Comparison of ENCODE assay signal across 24 cellular contexts in the genomic region with DNA sequence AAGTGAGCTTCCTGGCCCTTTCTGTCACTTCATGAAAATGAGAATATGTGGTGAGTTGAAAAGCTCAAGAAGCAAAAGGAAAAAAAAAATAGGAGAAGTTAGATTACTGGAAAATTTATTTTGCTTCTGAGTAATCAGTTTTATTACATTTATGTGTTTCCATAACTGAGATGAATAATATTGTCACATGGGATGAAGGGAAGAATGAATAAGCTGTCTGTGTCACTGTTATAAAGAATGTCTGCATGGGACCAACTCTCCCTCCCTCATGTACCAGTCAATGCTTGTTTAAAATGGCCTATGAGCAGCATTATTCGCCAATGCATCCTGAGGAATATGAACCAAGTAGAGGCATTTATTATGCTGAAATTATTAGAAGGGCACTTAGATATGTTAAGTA.
A peak's percentile ranks its signal among the peaks of the same experiment; 100 is the strongest.
DNase-seq lines count a peak whose midpoint lies in the region.
"Had no signal": no experiment of that assay in that cellular context is flagged by ENCODE, and none has a peak within 500 bp of the region (broad histone marks: within the 10 kb centered on the region; RNA-seq: fewer than 3 reads in every experiment).

No MANE protein-coding gene starts in this region.

- H3K9me3 ChIP-seq in skeletal muscle satellite cell (replicated peaks; ENCODE audit: low read length) (no peaks in the 10 kb centered on the region), neuronal stem cell (replicated peaks in 1 of 2; ENCODE audit: control insufficient read depth in 2 of 2, insufficient read depth in 1 of 2, low read depth in 1 of 2, low read length in 2 of 2) (no peaks in the 10 kb centered on the region)
- H3K9me3 ChIP-seq: BLaER1 treated with 17β-estradiol and CSF1 and Interleukin-3, amounts not matched to agents 10 nM and 100 nM; body of pancreas; spleen; uterus had no signal

- H3K23ac ChIP-seq in neuronal stem cell (ENCODE audit: low read depth, low read length, poor library complexity) = no peak overlapping the region

- H3K27ac ChIP-seq in neuronal stem cell (replicated peaks; ENCODE audit: low read length) = no peak overlapping the region
- H3K27ac ChIP-seq: BLaER1 treated with 17β-estradiol and CSF1 and Interleukin-3, amounts not matched to agents 10 nM and 100 nM; body of pancreas; neural progenitor cell; spleen; uterus had no signal

- no peak overlapping the region for H3K14ac ChIP-seq in neuronal stem cell (ENCODE audit: low read length)

- H3K79me1 ChIP-seq in neuronal stem cell (ENCODE audit: low read depth, low read length) = no peaks in the 10 kb centered on the region

- no peak overlapping the region for H2BK12ac ChIP-seq in neuronal stem cell (ENCODE audit: low read length)

- no peak overlapping the region for H3K4ac ChIP-seq in neuronal stem cell (ENCODE audit: low read length)

- H2AFZ ChIP-seq in neuronal stem cell (ENCODE audit: low read length) = no peak overlapping the region
- H2AFZ ChIP-seq: neural progenitor cell had no signal

- no CpG with 5 or more reads among the region's 1 CpG for WGBS in neuronal stem cell (ENCODE audit: extremely low coverage in 2 of 2, insufficient read length in 2 of 2, insufficient replicate concordance in 1 of 2), 2 donors

- no peak overlapping the region for H2AK5ac ChIP-seq in neuronal stem cell (ENCODE audit: low read depth, low read length)

- H3K27me3 ChIP-seq in skeletal muscle satellite cell (ENCODE audit: control insufficient read depth, insufficient read depth, low read length) (no peaks in the 10 kb centered on the region), neuronal stem cell (ENCODE audit: control insufficient read depth in 3 of 3, insufficient read depth in 3 of 3, low read depth in 1 of 3, low read length in 3 of 3) (no peaks in the 10 kb centered on the region)
- H3K27me3 ChIP-seq: BLaER1 treated with 17β-estradiol and CSF1 and Interleukin-3, amounts not matched to agents 10 nM and 100 nM; body of pancreas; dorsolateral prefrontal cortex; neural progenitor cell; spleen; uterus had no signal

- H2BK120ac ChIP-seq in neuronal stem cell (ENCODE audit: low read depth, low read length) = no peak overlapping the region

- H3K9ac ChIP-seq in skeletal muscle satellite cell (ENCODE audit: low read depth, low read length) (peak overlapping the region; percentile 50), neuronal stem cell (ENCODE audit: low read depth, low read length, poor library complexity) (no peak overlapping the region)
- H3K9ac ChIP-seq: BLaER1 treated with 17β-estradiol and CSF1 and Interleukin-3, amounts not matched to agents 10 nM and 100 nM; neural progenitor cell had no signal

- H3K4me3 ChIP-seq in skeletal muscle satellite cell (ENCODE audit: low read length) = no peak overlapping the region
- no peak overlapping the region for H3K4me3 ChIP-seq in neuronal stem cell (ENCODE audit: low read length in 2 of 2)
- H3K4me3 ChIP-seq: BLaER1 treated with 17β-estradiol and CSF1 and Interleukin-3, amounts not matched to agents 10 nM and 100 nM; body of pancreas; dorsolateral prefrontal cortex; neural progenitor cell; spleen; uterus had no signal

- no peak overlapping the region for H4K8ac ChIP-seq in neuronal stem cell (ENCODE audit: low read depth, low read length)

- no peak overlapping the region for H2BK15ac ChIP-seq in neuronal stem cell (ENCODE audit: low read length)

- H3K18ac ChIP-seq in neuronal stem cell (ENCODE audit: low read length) = no peak overlapping the region

- H3K4me1 ChIP-seq in skeletal muscle satellite cell (ENCODE audit: control insufficient read depth, insufficient read depth, low read length) = peaks cover 30% of the 10 kb centered on the region
- no peaks in the 10 kb centered on the region for H3K4me1 ChIP-seq in neuronal stem cell (ENCODE audit: control insufficient read depth in 2 of 2, insufficient read depth in 1 of 2, low read depth in 1 of 2, low read length in 2 of 2)
- H3K4me1 ChIP-seq: BLaER1 treated with 17β-estradiol and CSF1 and Interleukin-3, amounts not matched to agents 10 nM and 100 nM; spleen; uterus had no signal

- H4K91ac ChIP-seq in neuronal stem cell (ENCODE audit: low read depth, low read length, poor library complexity) = no peak overlapping the region

- DNase-seq in GM03348 (ENCODE audit: low spot score) = peak; percentile 8
- DNase-seq in RPMI7951 (ENCODE audit: low read depth) = peak; percentile 4
- DNase-seq in foreskin melanocyte = peak; percentile 37
- no peak for DNase-seq in neuronal stem cell (ENCODE audit: low spot score)
- no peak for DNase-seq in SK-N-DZ (ENCODE audit: low spot score)
- DNase-seq in NCI-H128 (lab: John Stamatoyannopoulos, UW; ENCODE audit: unreplicated experiment) = no peak
- DNase-seq: activated CD4-positive, alpha-beta memory T cell treated with anti-CD3 and anti-CD28 coated beads for 36 hours; activated naive CD4-positive, alpha-beta T cell; body of pancreas; COR-L47; dorsolateral prefrontal cortex; GDM1; NCI-H1105; NCI-H2029 treated with DMSO at 0.1 percent for 48 hours; NCI-H524 treated with DMSO at 0.1 percent for 48 hours; OCI-M1; right cardiac atrium; spleen; stimulated activated CD4-positive, alpha-beta T cell treated with anti-CD3 and anti-CD28 coated beads, Interleukin-2, amount 100 ng/mL, for 24 hours; T-helper 2 cell; uterus had no signal

- H3K4me2 ChIP-seq in skeletal muscle satellite cell (ENCODE audit: low read length) = peak overlapping the region; percentile 44
- no peak overlapping the region for H3K4me2 ChIP-seq in neuronal stem cell (ENCODE audit: insufficient read depth, low read length, poor library complexity, severe bottlenecking)
- H3K4me2 ChIP-seq: BLaER1 treated with 17β-estradiol and CSF1 and Interleukin-3, amounts not matched to agents 10 nM and 100 nM; neural progenitor cell had no signal

- H3K36me3 ChIP-seq in skeletal muscle satellite cell (ENCODE audit: insufficient read depth, low read length) = no peaks in the 10 kb centered on the region
- H3K36me3 ChIP-seq in neuronal stem cell (replicated peaks in 1 of 2; ENCODE audit: control insufficient read depth in 2 of 2, insufficient read depth in 2 of 2, low read length in 2 of 2) = no peaks in the 10 kb centered on the region
- H3K36me3 ChIP-seq: BLaER1 treated with 17β-estradiol and CSF1 and Interleukin-3, amounts not matched to agents 10 nM and 100 nM; neural progenitor cell; spleen had no signal

- H2BK5ac ChIP-seq in neuronal stem cell (ENCODE audit: low read length) = no peak overlapping the region

Comparison
In these comparisons a context has a peak if more than half of its experiments do, and no peak if none do; other contexts are left out.
1. DNase-seq: peak in GM03348 (single experiment), RPMI7951 (single experiment) and foreskin melanocyte (single experiment); none in neuronal stem cell (single experiment), SK-N-DZ (single experiment) and NCI-H128 (single experiment).